Comparison of ENCODE assay signal across 11 cellular contexts in genomic region chr16:3101841-3102470, GRCh38. TPM values are rescaled to one million over a fixed set of nuclear protein-coding genes. Genes with fewer than 3 reads are reported as not detected.
DNase-seq lines count a peak whose midpoint lies in the region; ATAC-seq and TF ChIP-seq lines count a peak whose summit lies in the region.
"Had no signal": no experiment of that assay in that cellular context is flagged by ENCODE, and none has a peak within 500 bp of the region (broad histone marks: within the 10 kb centered on the region; RNA-seq: fewer than 3 reads in every experiment).

No MANE protein-coding gene starts in this region.

- POLR2A ChIA-PET in T-cell (lab: Charles Lee) = interaction anchor here in 1 of 2 donors (0.7 kb wide), 1 partner anchor 42 kb away, joined by 6 read pairs; no protein-coding TSS in a partner anchor

- peaks cover 0 to 16% (median 6%) of the 10 kb centered on the region in 4 donors for H3K4me1 ChIP-seq in Peyer's patch

- no peaks in the 10 kb centered on the region for H3K36me3 ChIP-seq in Peyer's patch

- intact Hi-C loops in left cardiac atrium (cut with DNase I) = loop anchor here in 1 of 2 donors (10.0 kb wide), 1 partner anchor 47 kb away; no protein-coding TSS in a partner anchor

- peak; percentile 70 for DNase-seq in NCI-H2107 treated with DMSO at 0.1 percent for 48 hours (lab: John Stamatoyannopoulos, UW; ENCODE audit: unreplicated experiment)
- DNase-seq in NCI-H2107 (lab: John Stamatoyannopoulos, UW) = no peak
- peak in 2 of 34 experiments; percentile 15 to 19 for DNase-seq in T-cell
- peak; percentile 57 for DNase-seq in left cardiac atrium
- peak; percentile 31 for DNase-seq in stimulated activated CD4-positive, alpha-beta T cell treated with anti-CD3 and anti-CD28 coated beads, Interleukin-4, amount 100 ng/mL, for 24 hours
- no peak for DNase-seq in Peyer's patch
- no peak for DNase-seq in activated CD8-positive, alpha-beta memory T cell treated with anti-CD3 and anti-CD28 coated beads for 24 hours
- DNase-seq: 8988T had no signal

- no peak for TF ChIP-seq CTCF in Peyer's patch (IDR thresholded peaks at IDR 0.05)

- CTCF ChIA-PET in T-cell (lab: Charles Lee) = interaction anchor here (0.6 to 1.6 kb wide), 9 partner anchors 13 to 358 kb away, joined by 3 to 8 read pairs (median 4); partner anchors contain the start of gene ZNF213 (in 1 of the 2)

- H3K9me3 Mint-ChIP-seq in T-cell = no peaks in the 10 kb centered on the region

- H3K4me3 ChIP-seq in Peyer's patch = peak overlapping the region in 1 of 4 donors; percentile 15

- ATAC-seq in T-cell (replicated peaks in 1 of 4) = no peak
- peak in 1 of 2 donors; percentile 20 for ATAC-seq in left cardiac atrium
- ATAC-seq in GM18867 (IDR thresholded peaks at IDR 0.05; ENCODE audit: unreplicated experiment) = no peak

- peak overlapping the region; percentile 63 to 85 (median 81) for H3K4me3 Mint-ChIP-seq in T-cell

- no peaks in the 10 kb centered on the region for H3K27me3 Mint-ChIP-seq in T-cell

- H3K27ac Mint-ChIP-seq in T-cell = peak overlapping the region; percentile 75 to 98

- no peaks in the 10 kb centered on the region for H3K9me3 ChIP-seq in Peyer's patch

- H3K27me3 ChIP-seq in Peyer's patch = no peaks in the 10 kb centered on the region

- TF ChIP-seq POLR2A in Peyer's patch (IDR thresholded peaks at IDR 0.05) = no peak

- no peaks in the 10 kb centered on the region for H3K36me3 Mint-ChIP-seq in T-cell

- peaks cover 33 to 54% (median 50%) of the 10 kb centered on the region in 3 donors for H3K4me1 Mint-ChIP-seq in T-cell

- H3K27ac ChIP-seq in Peyer's patch = peak overlapping the region in 1 of 4 donors; percentile 58

RNA-seq across cellular contexts. Expression of gene ZSCAN10, which starts 2.9 kb away (rescaled TPM):
- total RNA-seq in T-cell = under 1 TPM in 4 of 5 donors, not detected in 1; 0.19 to 0.64 (median 0.39) TPM
- total RNA-seq in left cardiac atrium = not detected
- total RNA-seq in Peyer's patch = not detected
- total RNA-seq: bronchial epithelial cell, HT1080 had no signal

RNA-seq across cellular contexts. Expression of gene ZNF205, which starts 10.4 kb away (rescaled TPM):
- under 1 TPM in 1 of 5 donors, not detected in 4; 0.38 TPM for total RNA-seq in T-cell
- total RNA-seq in left cardiac atrium = 1 to 10 TPM; 7.0 to 7.2 TPM
- 10 to 100 TPM in 3 of 4 donors, 1 to 10 TPM in 1; 5.0 to 24.6 (median 16.2) TPM for total RNA-seq in Peyer's patch

RNA-seq across cellular contexts. Expression of gene ZNF213, which starts 32.9 kb away (rescaled TPM):
- total RNA-seq in T-cell = 10 to 100 TPM in 3 of 5 donors, 1 to 10 TPM in 2; 3.1 to 16.9 (median 12.8) TPM
- total RNA-seq in left cardiac atrium = 1 to 10 TPM; 6.5 to 6.7 TPM
- 10 to 100 TPM; 14.9 to 40.6 (median 18.4) TPM for total RNA-seq in Peyer's patch

RNA-seq across cellular contexts. Expression of gene IL32, which starts 36.5 kb away (rescaled TPM):
- 1,000 to 10,000 TPM in 2 of 5 donors, 100 to 1,000 TPM in 3; 736 to 1,200 (median 999) TPM for total RNA-seq in T-cell
- 10 to 100 TPM; 51.7 to 64.0 TPM for total RNA-seq in left cardiac atrium
- total RNA-seq in Peyer's patch = 100 to 1,000 TPM in 3 of 4 donors, 10 to 100 TPM in 1; 93.3 to 676 (median 590) TPM

RNA-seq across cellular contexts. Expression of gene MMP25, which starts 55.6 kb away (rescaled TPM):
- total RNA-seq in T-cell (1 to 10 TPM; 1.6 to 9.6 (median 4.1) TPM), left cardiac atrium (1 to 10 TPM; 1.5 to 2.3 TPM), Peyer's patch (1 to 10 TPM in 3 of 4 donors, not detected in 1; 1.4 to 3.3 (median 2.4) TPM)

Comparison
In these comparisons a context has a peak if more than half of its experiments do, and no peak if none do; other contexts are left out.
1. DNase-seq: peak in NCI-H2107 treated with DMSO at 0.1 percent for 48 hours (single experiment), left cardiac atrium (single experiment) and stimulated activated CD4-positive, alpha-beta T cell treated with anti-CD3 and anti-CD28 coated beads, Interleukin-4, amount 100 ng/mL, for 24 hours (single experiment); none in NCI-H2107 (single experiment), Peyer's patch (0 of 3) and activated CD8-positive, alpha-beta memory T cell treated with anti-CD3 and anti-CD28 coated beads for 24 hours (single experiment).
2. RNA of gene ZNF205, which starts 10.4 kb away (total RNA-seq): 5.0 to 24.6 TPM in Peyer's patch and 7.0 to 7.2 TPM in left cardiac atrium; 0.38 TPM in T-cell; every median in the first group is over 4 times any median in the second.